Comparison of ENCODE assay signal across 1 cellular context in genomic region chr12:65829716-65830115, GRCh38.
TF ChIP-seq lines count a peak whose summit lies in the region.

No MANE protein-coding gene starts in this region.

TF ChIP-seq in HCT116, 20 proteins besides CTCF, POLR2A, EP300 and RAD21:
- TF ChIP-seq REST (IDR thresholded peaks at IDR 0.05; ENCODE audit: low read depth) = no peak
- TF ChIP-seq JUND (IDR thresholded peaks at IDR 0.05) = peak; percentile 11; the same call in 1 of the 2 replicates
- TF ChIP-seq YY1 (IDR thresholded peaks at IDR 0.05; ENCODE audit: extremely low read depth, insufficient replicate concordance, low read depth, low read length) = no peak
- no peak for TF ChIP-seq ATF3 (IDR thresholded peaks at IDR 0.05)
- no peak for TF ChIP-seq CBX3 (IDR thresholded peaks at IDR 0.05; ENCODE audit: low read depth)
- no peak for TF ChIP-seq EZH2 (IDR thresholded peaks at IDR 0.05)
- peak; percentile 35; the same call in 1 of the 2 replicates for TF ChIP-seq POLR2AphosphoS5 (IDR thresholded peaks at IDR 0.05; ENCODE audit: low read depth, low read length)
- TF ChIP-seq SP1 (IDR thresholded peaks at IDR 0.05; ENCODE audit: low read depth) = no peak
